13 cellular contexts compared by ENCODE assay signal in the genomic region with DNA sequence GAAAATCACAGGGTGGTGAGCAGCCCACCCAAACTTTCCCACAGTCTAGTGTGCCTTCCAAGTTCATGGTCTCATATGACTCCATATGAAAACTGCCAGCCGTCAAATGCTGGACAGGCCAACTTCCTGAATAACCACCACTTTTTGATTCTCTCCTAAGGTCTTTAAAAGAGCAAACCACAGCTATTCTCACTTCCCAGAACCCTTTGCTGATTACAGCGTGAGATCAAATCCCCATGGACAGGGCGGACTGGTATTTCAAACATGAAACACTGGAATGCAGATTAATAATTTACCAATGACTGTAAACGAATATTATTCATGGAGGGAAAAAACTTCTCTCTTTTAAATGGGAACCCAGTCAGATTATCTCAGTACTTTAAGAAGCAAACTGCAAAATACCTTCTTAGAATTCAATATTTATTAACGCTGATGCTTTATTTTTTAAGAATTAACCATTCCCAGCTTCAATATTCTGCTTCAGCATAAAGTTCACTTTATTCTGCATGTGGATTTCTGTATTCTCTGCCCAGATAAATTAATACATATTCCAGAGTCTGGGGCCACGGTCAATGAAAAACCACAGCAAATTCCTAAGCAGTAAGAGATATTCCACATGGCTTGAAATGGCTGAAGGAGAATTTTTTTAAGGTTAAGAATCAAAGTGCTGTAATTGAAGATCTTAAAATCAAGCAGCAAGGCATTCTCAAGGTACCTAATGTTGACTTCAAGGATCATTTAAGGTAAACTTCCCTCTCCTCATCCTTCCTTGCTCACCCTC. TPM values are rescaled to one million over a fixed set of nuclear protein-coding genes. Genes with fewer than 3 reads are reported as not detected.
DNase-seq lines count a peak whose midpoint lies in the region; FAIRE-seq and TF ChIP-seq lines count a peak whose summit lies in the region.
"Had no signal": no experiment of that assay in that cellular context is flagged by ENCODE, and none has a peak within 500 bp of the region (broad histone marks: within the 10 kb centered on the region; RNA-seq: fewer than 3 reads in every experiment).

No MANE protein-coding gene starts in this region.

- no peak for TF ChIP-seq RAD21 in SK-N-SH (IDR thresholded peaks at IDR 0.05; ENCODE audit: low read length)

- 0 out of 2 replicates have a peak overlapping the region, but pooled peaks have one; percentile 25 for H3K4me2 ChIP-seq in SK-N-SH
- H3K4me2 ChIP-seq in skeletal muscle satellite cell (ENCODE audit: low read length) = peak overlapping the region; percentile 33

- no peaks in the 10 kb centered on the region for H3F3A ChIP-seq in SK-N-SH (replicated peaks; ENCODE audit: insufficient read depth)

- POLR2A ChIA-PET in SK-N-SH (lab: Yijun Ruan, JAX) = no interaction called here

- H3K9ac ChIP-seq in SK-N-SH (no peak overlapping the region), skeletal muscle satellite cell (ENCODE audit: low read depth, low read length) (peak overlapping the region; percentile 52)

- no peaks in the 10 kb centered on the region for H3K9me3 ChIP-seq in SK-N-SH
- no peaks in the 10 kb centered on the region for H3K9me3 ChIP-seq in skeletal muscle satellite cell (replicated peaks; ENCODE audit: low read length)

- peaks cover 3% of the 10 kb centered on the region; the same call in 1 of the 2 replicates for H4K20me1 ChIP-seq in SK-N-SH (ENCODE audit: insufficient read depth)

- WGBS in SK-N-SH (ENCODE audit: low lambda C conversion rate) = 48% methylated on average over 6 of the region's 6 CpGs

- H2AFZ ChIP-seq in SK-N-SH (ENCODE audit: low read depth) = no peak overlapping the region

- CTCF ChIA-PET in SK-N-SH (lab: Yijun Ruan, JAX) = no interaction called here

- no peak for FAIRE-seq in frontal cortex (lab: Jason Lieb, UNC)
- FAIRE-seq: G401.6 had no signal

- H3K27me3 ChIP-seq in SK-N-SH (ENCODE audit: insufficient read depth) (no peaks in the 10 kb centered on the region), skeletal muscle satellite cell (ENCODE audit: control insufficient read depth, insufficient read depth, low read length) (no peaks in the 10 kb centered on the region)

- H3K4me1 ChIP-seq in SK-N-SH (ENCODE audit: control insufficient read depth in 1 of 2, insufficient read depth in 2 of 2, low read depth in 1 of 2, low read length in 1 of 2) = no peaks in the 10 kb centered on the region
- H3K4me1 ChIP-seq in skeletal muscle satellite cell (ENCODE audit: control insufficient read depth, insufficient read depth, low read length) = peaks cover 20% of the 10 kb centered on the region

- peak overlapping the region; percentile 51 to 71; a peak in 3 of 4 replicates for H3K27ac ChIP-seq in SK-N-SH (ENCODE audit: low read depth in 2 of 2, low read length in 1 of 2)
- H3K27ac ChIP-seq: HL-60 had no signal

- peaks cover 36% of the 10 kb centered on the region for H3K79me2 ChIP-seq in SK-N-SH (ENCODE audit: insufficient read depth)

- peak; percentile 29 for DNase-seq in Daoy (ENCODE audit: low read depth)
- no peak for DNase-seq in SK-N-SH
- peak; percentile 90 for DNase-seq in iris pigment epithelial cell (ENCODE audit: low read depth)
- no peak for DNase-seq in Ammon's horn (ENCODE audit: low spot score)
- no peak for DNase-seq in GM19238 (ENCODE audit: insufficient read length, low spot score)
- no peak for DNase-seq in frontal cortex (ENCODE audit: low spot score in 2 of 2)
- no peak for DNase-seq in activated CD8-positive, alpha-beta memory T cell treated with anti-CD3 and anti-CD28 coated beads, Interleukin-2, amount 50 U/mL, for 4 hours
- DNase-seq: activated CD4-positive, alpha-beta T cell treated with anti-CD3 and anti-CD28 coated beads for 4 hours; mammary epithelial cell; NCI-H1436 treated with DMSO at 0.1 percent for 48 hours had no signal

- H3K9me2 ChIP-seq in SK-N-SH = no peaks in the 10 kb centered on the region

- H3K36me3 ChIP-seq in SK-N-SH (replicated peaks in 1 of 2; ENCODE audit: control insufficient read depth in 1 of 2, insufficient read depth in 2 of 2, low read length in 1 of 2) (no peaks in the 10 kb centered on the region), skeletal muscle satellite cell (ENCODE audit: insufficient read depth, low read length) (no peaks in the 10 kb centered on the region)

- no peak overlapping the region for H3K4me3 ChIP-seq in SK-N-SH (ENCODE audit: low read depth in 2 of 2, low read length in 1 of 2)
- no peak overlapping the region for H3K4me3 ChIP-seq in skeletal muscle satellite cell (ENCODE audit: low read length)

- TF ChIP-seq CTCF in SK-N-SH (IDR thresholded peaks at IDR 0.05) = no peak

- TF ChIP-seq EP300 in SK-N-SH (IDR thresholded peaks at IDR 0.05; ENCODE audit: borderline replicate concordance in 1 of 2, low read depth in 1 of 2, low read length in 1 of 2) = no peak

TF ChIP-seq in SK-N-SH, 30 proteins besides CTCF, POLR2A, EP300 and RAD21:
- peak; percentile 82 for TF ChIP-seq TCF12 (IDR thresholded peaks at IDR 0.05)
- 0 out of 2 replicates have a peak, but pooled peaks have one; percentile 20 for TF ChIP-seq JUND (IDR thresholded peaks at IDR 0.05)
- no peak for TF ChIP-seq EZH2phosphoT487 (IDR thresholded peaks at IDR 0.05; ENCODE audit: borderline replicate concordance, low read depth)
- TF ChIP-seq, protein P1, sequence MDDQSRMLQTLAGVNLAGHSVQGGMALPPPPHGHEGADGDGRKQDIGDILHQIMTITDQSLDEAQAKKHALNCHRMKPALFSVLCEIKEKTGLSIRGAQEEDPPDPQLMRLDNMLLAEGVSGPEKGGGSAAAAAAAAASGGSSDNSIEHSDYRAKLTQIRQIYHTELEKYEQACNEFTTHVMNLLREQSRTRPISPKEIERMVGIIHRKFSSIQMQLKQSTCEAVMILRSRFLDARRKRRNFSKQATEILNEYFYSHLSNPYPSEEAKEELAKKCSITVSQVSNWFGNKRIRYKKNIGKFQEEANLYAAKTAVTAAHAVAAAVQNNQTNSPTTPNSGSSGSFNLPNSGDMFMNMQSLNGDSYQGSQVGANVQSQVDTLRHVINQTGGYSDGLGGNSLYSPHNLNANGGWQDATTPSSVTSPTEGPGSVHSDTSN (IDR thresholded peaks at IDR 0.05) = peak; percentile 61

RNA-seq across cellular contexts. Expression of a gene that starts 42.9 kb away (rescaled TPM):
- total RNA-seq in Daoy (2014; rRNA removed; shearing (Covaris generic)) = 92.3 and 97.3 TPM in 2 replicates
- 9.7 and 16.4 TPM in 2 replicates for polyA plus RNA-seq in SK-N-SH (2012; rRNA removed)
- polyA plus RNA-seq in SK-N-SH (2012; cell fraction: cytosol; rRNA removed) = 15.1 TPM in 2 replicates
- polyA plus RNA-seq in SK-N-SH (2012; cell fraction: nucleus; rRNA removed) = 14.7 and 15.3 TPM in 2 replicates
- 210 and 249 TPM in 2 replicates for total RNA-seq in skeletal muscle satellite cell (2012; rRNA removed)
- 11.8 TPM for total RNA-seq in frontal cortex

Comparison
In these comparisons a context has a peak if more than half of its experiments do, and no peak if none do; other contexts are left out.
1. DNase-seq: peak in Daoy (single experiment) and iris pigment epithelial cell (single experiment); none in SK-N-SH (single experiment), Ammon's horn (single experiment), GM19238 (single experiment), frontal cortex (0 of 2) and activated CD8-positive, alpha-beta memory T cell treated with anti-CD3 and anti-CD28 coated beads, Interleukin-2, amount 50 U/mL, for 4 hours (single experiment).